In the genomic region with DNA sequence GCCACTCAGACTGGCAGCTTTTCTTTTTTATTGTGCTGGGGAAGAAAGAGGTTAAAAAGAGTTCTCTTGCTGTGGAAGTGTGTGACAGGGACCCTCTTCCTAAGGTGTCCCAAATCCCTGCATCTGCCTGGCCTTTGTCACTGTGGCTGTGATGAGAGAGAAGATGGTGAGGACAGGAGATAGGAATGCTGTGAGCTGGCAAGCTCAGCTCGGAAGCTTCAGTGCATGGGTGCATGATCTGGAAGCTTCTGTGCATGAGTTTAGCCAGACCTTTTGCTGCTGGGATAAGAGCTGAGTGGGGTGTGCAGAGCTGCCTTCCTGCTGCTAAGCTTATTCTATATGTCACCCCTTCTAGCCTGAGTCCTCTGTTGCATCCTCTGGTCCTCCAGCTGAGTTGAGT, we compare ENCODE assay signal across 16 cellular contexts.
"Had no signal": no experiment of that assay in that cellular context is flagged by ENCODE, and none has a peak within 500 bp of the region (broad histone marks: within the 10 kb centered on the region; RNA-seq: fewer than 3 reads in every experiment).

No MANE protein-coding gene starts in this region.

- DNase-seq: activated CD4-positive, alpha-beta T cell treated with anti-CD3 and anti-CD28 coated beads for 4 hours; activated CD8-positive, alpha-beta memory T cell treated with anti-CD3 and anti-CD28 coated beads, Interleukin-2, amount 50 U/mL, for 4 hours; activated CD8-positive, alpha-beta T cell treated with anti-CD3 and anti-CD28 coated beads for 36 hours; activated naive CD4-positive, alpha-beta T cell treated with anti-CD3 and anti-CD28 coated beads, Interleukin-2, amount 50 U/mL, for 16 hours; amygdala; foreskin melanocyte; head of caudate nucleus; left lung; pancreas; substantia nigra; T-cell; transverse colon had no signal

- ATAC-seq: activated CD8-positive, alpha-beta T cell treated with anti-CD3 and anti-CD28 coated beads for 36 hours; left lung; pancreas; T-cell had no signal

- H3K36me3 Mint-ChIP-seq: mesothelial cell of epicardium, neural progenitor cell had no signal

- H3K4me1 ChIP-seq: left lung, pancreas, transverse colon had no signal

- H3K36me3 ChIP-seq: neural progenitor cell, pancreas, transverse colon had no signal

- H3K27ac Mint-ChIP-seq: mesothelial cell of epicardium, neural progenitor cell had no signal

- H3K27me3 Mint-ChIP-seq: activated CD8-positive, alpha-beta T cell treated with anti-CD3 and anti-CD28 coated beads for 36 hours; T-cell had no signal

- H3K9me3 Mint-ChIP-seq: mesothelial cell of epicardium, neural progenitor cell, T-cell had no signal

- H3K27ac ChIP-seq: left lung, neural progenitor cell, pancreas, skin epidermis had no signal

- H3K4me2 ChIP-seq: neural progenitor cell had no signal

- H2AFZ ChIP-seq: neural progenitor cell had no signal

- H3K4me3 Mint-ChIP-seq: activated CD8-positive, alpha-beta T cell treated with anti-CD3 and anti-CD28 coated beads for 36 hours; mesothelial cell of epicardium had no signal

- H3K9me3 ChIP-seq: left lung, pancreas, transverse colon had no signal

- H3K27me3 ChIP-seq: left lung, neural progenitor cell, transverse colon had no signal

- H3K4me3 ChIP-seq: left lung, neural progenitor cell, pancreas, skin epidermis, transverse colon had no signal

- FAIRE-seq: endometrium, pancreas had no signal

- H3K9ac ChIP-seq: neural progenitor cell had no signal
